Comparison of ENCODE assay signal across 1 cellular context in genomic region chr6:87472525-87473418, GRCh38.
A peak's percentile ranks its signal among the peaks of the same experiment; 100 is the strongest.
TF ChIP-seq lines count a peak whose summit lies in the region.

SLC35A1 (plus strand) TSS chr6:87472974; CDS start chr6:87473004, 30 bp downstream.

TF ChIP-seq in HepG2, 621 proteins besides CTCF, POLR2A, EP300 and RAD21 (continued from another document and continues in another):
- TF ChIP-seq SAFB2 (CRISPR knock-in tag; IDR thresholded peaks at IDR 0.05; ENCODE audit: borderline replicate concordance, low read depth) (no peak), AGO2 (optimal IDR thresholded peaks at IDR 0.05; ENCODE audit: low read depth, low read length) (peak; percentile 63), DMAP1 (CRISPR knock-in tag; IDR thresholded peaks at IDR 0.05) (peak; percentile 90), ZBTB49 (CRISPR knock-in tag; IDR thresholded peaks at IDR 0.05; ENCODE audit: borderline replicate concordance) (no peak), HNRNPLL (IDR thresholded peaks at IDR 0.05; ENCODE audit: low read depth, low read length, poor library complexity, severe bottlenecking) (peak; percentile 82), ZNF616 (CRISPR knock-in tag; IDR thresholded peaks at IDR 0.05; ENCODE audit: low read depth) (0 out of 2 replicates have a peak, but pooled peaks have one; percentile 47), KLF9 (CRISPR knock-in tag; IDR thresholded peaks at IDR 0.05; ENCODE audit: low read depth) (no peak), ZSCAN21 (CRISPR knock-in tag; IDR thresholded peaks at IDR 0.05; ENCODE audit: borderline replicate concordance) (no peak; the same call in 1 of the 2 replicates), ZFP41 (CRISPR knock-in tag; IDR thresholded peaks at IDR 0.05; ENCODE audit: borderline replicate concordance) (no peak), U2AF1 (optimal IDR thresholded peaks at IDR 0.05; ENCODE audit: low read depth, low read length) (peak; percentile 36), TEAD2 (CRISPR knock-in tag; IDR thresholded peaks at IDR 0.05) (no peak), ZNF75D (CRISPR knock-in tag; IDR thresholded peaks at IDR 0.05; ENCODE audit: borderline replicate concordance) (no peak), ZNF629 (CRISPR knock-in tag; conservative IDR thresholded peaks at IDR 0.05) (0 out of 2 replicates have a peak, but pooled peaks have one; percentile 36), ZNF354B (CRISPR knock-in tag; IDR thresholded peaks at IDR 0.05) (no peak; the same call in 1 of the 2 replicates), SIN3A (IDR thresholded peaks at IDR 0.05; ENCODE audit: borderline replicate concordance, low read depth, low read length) (no peak; the same call in 1 of the 2 replicates), ZNF350 (CRISPR knock-in tag; IDR thresholded peaks at IDR 0.05; ENCODE audit: borderline replicate concordance, low read depth) (peak; percentile 88; the same call in 1 of the 2 replicates), SIX1 (CRISPR knock-in tag; IDR thresholded peaks at IDR 0.05; ENCODE audit: borderline replicate concordance) (no peak; the same call in 1 of the 2 replicates), GABPA (IDR thresholded peaks at IDR 0.05; ENCODE audit: low read depth, low read length) (peak; percentile 61), GABPA (CRISPR knock-in tag; IDR thresholded peaks at IDR 0.05; ENCODE audit: low read depth) (peak; percentile 89), SIN3B (IDR thresholded peaks at IDR 0.05; ENCODE audit: low read length) (no peak), ZNF672 (CRISPR knock-in tag; IDR thresholded peaks at IDR 0.05) (no peak), ZC3H13 (CRISPR knock-in tag; IDR thresholded peaks at IDR 0.05) (no peak), PRDM15 (CRISPR knock-in tag; IDR thresholded peaks at IDR 0.05) (peak; percentile 66), ELF3 (CRISPR knock-in tag; IDR thresholded peaks at IDR 0.05) (peak; percentile 54), POLR2AphosphoS2 (IDR thresholded peaks at IDR 0.05; ENCODE audit: low read depth, low read length) (no peak), SP4 (CRISPR knock-in tag; IDR thresholded peaks at IDR 0.05) (peak; percentile 86), PREB (CRISPR knock-in tag; IDR thresholded peaks at IDR 0.05) (no peak), ATF3 (CRISPR knock-in tag; IDR thresholded peaks at IDR 0.05) (no peak; the same call in 1 of the 2 replicates), CBFB (CRISPR knock-in tag; IDR thresholded peaks at IDR 0.05) (peak; percentile 34; the same call in 1 of the 2 replicates), ZNF563 (CRISPR knock-in tag; IDR thresholded peaks at IDR 0.05) (peak; percentile 84), ZNF879 (CRISPR knock-in tag; IDR thresholded peaks at IDR 0.05) (no peak), ESRRA (CRISPR knock-in tag; IDR thresholded peaks at IDR 0.05; ENCODE audit: low read depth) (no peak), HNRNPH1 (optimal IDR thresholded peaks at IDR 0.05; ENCODE audit: low read depth, low read length) (no peak), ZMAT5 (CRISPR knock-in tag; IDR thresholded peaks at IDR 0.05; ENCODE audit: borderline replicate concordance, low read depth) (no peak), THAP7 (CRISPR knock-in tag; IDR thresholded peaks at IDR 0.05) (no peak), KDM1A (CRISPR knock-in tag; IDR thresholded peaks at IDR 0.05) (no peak), ZNF788 (CRISPR knock-in tag; IDR thresholded peaks at IDR 0.05; ENCODE audit: borderline replicate concordance) (peak; percentile 53; the same call in 1 of the 2 replicates), ZNF790 (CRISPR knock-in tag; IDR thresholded peaks at IDR 0.05; ENCODE audit: borderline replicate concordance) (no peak), ZNF124 (CRISPR knock-in tag; IDR thresholded peaks at IDR 0.05) (0 out of 2 replicates have a peak, but pooled peaks have one; percentile 25), HMG20A (CRISPR knock-in tag; IDR thresholded peaks at IDR 0.05; ENCODE audit: borderline replicate concordance) (no peak; the same call in 1 of the 2 replicates), ZNF225 (CRISPR knock-in tag; IDR thresholded peaks at IDR 0.05) (0 out of 2 replicates have a peak, but pooled peaks have one; percentile 16), POGK (CRISPR knock-in tag; conservative IDR thresholded peaks at IDR 0.05) (peak; percentile 87), ZNF329 (CRISPR knock-in tag; IDR thresholded peaks at IDR 0.05; ENCODE audit: low read depth) (peak; percentile 39; the same call in 1 of the 2 replicates), ZNF570 (CRISPR knock-in tag; IDR thresholded peaks at IDR 0.05; ENCODE audit: borderline replicate concordance) (no peak), GPN1 (CRISPR knock-in tag; IDR thresholded peaks at IDR 0.05; ENCODE audit: borderline replicate concordance) (no peak), SOX13 (IDR thresholded peaks at IDR 0.05) (no peak; the same call in 1 of the 2 replicates), SOX13 (CRISPR knock-in tag; conservative IDR thresholded peaks at IDR 0.05 in 1 of 2, IDR thresholded peaks at IDR 0.05 in 1 of 2) (no peak; a peak in 1 of 4 replicates), GMEB2 (CRISPR knock-in tag; IDR thresholded peaks at IDR 0.05; ENCODE audit: low read depth) (peak; percentile 48), MYC (CRISPR knock-in tag; IDR thresholded peaks at IDR 0.05; ENCODE audit: borderline replicate concordance) (peak; percentile 84), NFATC3 (CRISPR knock-in tag; IDR thresholded peaks at IDR 0.05) (no peak), TBL1XR1 (IDR thresholded peaks at IDR 0.05; ENCODE audit: borderline replicate concordance, low read length, partially characterized antibody) (no peak), ZKSCAN8 (CRISPR knock-in tag; IDR thresholded peaks at IDR 0.05; ENCODE audit: borderline replicate concordance) (no peak; the same call in 1 of the 2 replicates), NKX3-1 (CRISPR knock-in tag; IDR thresholded peaks at IDR 0.05) (no peak), YY1 (IDR thresholded peaks at IDR 0.05; ENCODE audit: insufficient read depth, insufficient replicate concordance, low read depth, low read length) (peak; percentile 86), ZNF335 (CRISPR knock-in tag; IDR thresholded peaks at IDR 0.05) (0 out of 2 replicates have a peak, but pooled peaks have one; percentile 31), ETV5 (CRISPR knock-in tag; IDR thresholded peaks at IDR 0.05; ENCODE audit: borderline replicate concordance) (peak; percentile 62), KDM5A (IDR thresholded peaks at IDR 0.05; ENCODE audit: borderline replicate concordance, low read length) (peak; percentile 90), IKZF4 (CRISPR knock-in tag; IDR thresholded peaks at IDR 0.05; ENCODE audit: borderline replicate concordance, low read depth, not compliant biosample characterization) (no peak), SRY (CRISPR knock-in tag; IDR thresholded peaks at IDR 0.05) (peak; percentile 61; the same call in 1 of the 2 replicates), TBX2 (CRISPR knock-in tag; IDR thresholded peaks at IDR 0.05; ENCODE audit: borderline replicate concordance) (peak; percentile 91), ZNF580 (CRISPR knock-in tag; IDR thresholded peaks at IDR 0.05; ENCODE audit: borderline replicate concordance, low read depth) (no peak), TCF12 (IDR thresholded peaks at IDR 0.05) (no peak), TCF12 (CRISPR knock-in tag; IDR thresholded peaks at IDR 0.05) (peak; percentile 91), ZNF878 (CRISPR knock-in tag; IDR thresholded peaks at IDR 0.05) (no peak), ZNF615 (CRISPR knock-in tag; IDR thresholded peaks at IDR 0.05; ENCODE audit: borderline replicate concordance) (no peak), HES4 (CRISPR knock-in tag; IDR thresholded peaks at IDR 0.05; ENCODE audit: borderline replicate concordance) (peak; percentile 80; the same call in 1 of the 2 replicates), ATRX (CRISPR knock-in tag; IDR thresholded peaks at IDR 0.05; ENCODE audit: borderline replicate concordance) (no peak), FOXK2 (IDR thresholded peaks at IDR 0.05) (no peak)
